Comparison of ENCODE assay signal across 1 cellular context in genomic region chr14:53002576-53002975, GRCh38.
TF ChIP-seq lines count a peak whose summit lies in the region.

No MANE protein-coding gene starts in this region.

TF ChIP-seq in SK-N-SH treated with all-trans-retinoic acid at 6 μM for 48 hours, 23 proteins besides CTCF, POLR2A, EP300 and RAD21 (continued from another document):
- TF ChIP-seq, protein P1, sequence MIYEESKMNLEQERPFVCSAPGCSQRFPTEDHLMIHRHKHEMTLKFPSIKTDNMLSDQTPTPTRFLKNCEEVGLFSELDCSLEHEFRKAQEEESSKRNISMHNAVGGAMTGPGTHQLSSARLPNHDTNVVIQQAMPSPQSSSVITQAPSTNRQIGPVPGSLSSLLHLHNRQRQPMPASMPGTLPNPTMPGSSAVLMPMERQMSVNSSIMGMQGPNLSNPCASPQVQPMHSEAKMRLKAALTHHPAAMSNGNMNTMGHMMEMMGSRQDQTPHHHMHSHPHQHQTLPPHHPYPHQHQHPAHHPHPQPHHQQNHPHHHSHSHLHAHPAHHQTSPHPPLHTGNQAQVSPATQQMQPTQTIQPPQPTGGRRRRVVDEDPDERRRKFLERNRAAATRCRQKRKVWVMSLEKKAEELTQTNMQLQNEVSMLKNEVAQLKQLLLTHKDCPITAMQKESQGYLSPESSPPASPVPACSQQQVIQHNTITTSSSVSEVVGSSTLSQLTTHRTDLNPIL (CRISPR knock-in tag; IDR thresholded peaks at IDR 0.05; ENCODE audit: low read depth) = no peak
- TF ChIP-seq ZNF565 (CRISPR knock-in tag; conservative IDR thresholded peaks at IDR 0.05; ENCODE audit: low read depth) = no peak
- no peak for TF ChIP-seq OSR1 (CRISPR knock-in tag; IDR thresholded peaks at IDR 0.05)
- TF ChIP-seq ARNTL (CRISPR knock-in tag; IDR thresholded peaks at IDR 0.05; ENCODE audit: borderline replicate concordance, low read depth) = no peak
- TF ChIP-seq, protein P2, sequence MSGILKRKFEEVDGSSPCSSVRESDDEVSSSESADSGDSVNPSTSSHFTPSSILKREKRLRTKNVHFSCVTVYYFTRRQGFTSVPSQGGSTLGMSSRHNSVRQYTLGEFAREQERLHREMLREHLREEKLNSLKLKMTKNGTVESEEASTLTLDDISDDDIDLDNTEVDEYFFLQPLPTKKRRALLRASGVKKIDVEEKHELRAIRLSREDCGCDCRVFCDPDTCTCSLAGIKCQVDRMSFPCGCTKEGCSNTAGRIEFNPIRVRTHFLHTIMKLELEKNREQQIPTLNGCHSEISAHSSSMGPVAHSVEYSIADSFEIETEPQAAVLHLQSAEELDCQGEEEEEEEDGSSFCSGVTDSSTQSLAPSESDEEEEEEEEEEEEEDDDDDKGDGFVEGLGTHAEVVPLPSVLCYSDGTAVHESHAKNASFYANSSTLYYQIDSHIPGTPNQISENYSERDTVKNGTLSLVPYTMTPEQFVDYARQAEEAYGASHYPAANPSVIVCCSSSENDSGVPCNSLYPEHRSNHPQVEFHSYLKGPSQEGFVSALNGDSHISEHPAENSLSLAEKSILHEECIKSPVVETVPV (CRISPR knock-in tag; IDR thresholded peaks at IDR 0.05) = no peak
- no peak for TF ChIP-seq ZNF70 (CRISPR knock-in tag; IDR thresholded peaks at IDR 0.05)
- TF ChIP-seq TOX (CRISPR knock-in tag; IDR thresholded peaks at IDR 0.05; ENCODE audit: borderline replicate concordance) = no peak
- no peak for TF ChIP-seq TSHZ2 (CRISPR knock-in tag; IDR thresholded peaks at IDR 0.05)
- TF ChIP-seq TCF4 (CRISPR knock-in tag; IDR thresholded peaks at IDR 0.05; ENCODE audit: borderline replicate concordance) = no peak
- TF ChIP-seq GLIS3 (CRISPR knock-in tag; IDR thresholded peaks at IDR 0.05) = no peak
